ENCODE assay signal across 27 cellular contexts in the genomic region with DNA sequence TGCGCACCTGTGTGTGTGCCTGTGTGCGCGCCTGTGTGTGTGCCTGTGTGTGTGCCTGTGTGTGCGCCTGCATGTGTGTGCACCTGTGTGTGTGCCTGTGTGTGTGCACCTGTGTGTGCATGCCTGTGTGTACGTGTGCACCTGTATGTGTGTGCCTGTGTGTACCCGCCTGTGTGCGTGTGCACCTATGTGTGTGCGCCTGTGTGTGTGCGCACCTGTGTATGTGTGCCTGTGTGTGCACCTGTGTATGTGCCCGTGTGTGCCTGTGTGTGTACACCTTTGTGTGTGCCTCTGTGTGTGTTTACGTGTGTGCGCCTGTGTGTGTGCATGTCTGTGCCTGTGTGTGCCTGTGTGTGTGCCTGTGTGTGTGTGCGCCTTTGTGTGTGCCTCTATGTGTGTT. TPM values are rescaled to one million over a fixed set of nuclear protein-coding genes. Genes with fewer than 3 reads are reported as not detected.
"Had no signal": no experiment of that assay in that cellular context is flagged by ENCODE, and none has a peak within 500 bp of the region (broad histone marks: within the 10 kb centered on the region; RNA-seq: fewer than 3 reads in every experiment).

No MANE protein-coding gene starts in this region.

- DNase-seq: activated CD4-positive, alpha-beta T cell treated with anti-CD3 and anti-CD28 coated beads for 4 hours; activated CD8-positive, alpha-beta memory T cell treated with anti-CD3 and anti-CD28 coated beads, Interleukin-2, amount 50 U/mL, for 48 hours; activated CD8-positive, alpha-beta T cell treated with anti-CD3 and anti-CD28 coated beads for 36 hours; activated naive CD4-positive, alpha-beta T cell treated with anti-CD3 and anti-CD28 coated beads, Interleukin-2, amount 50 U/mL, for 16 hours; activated naive CD8-positive, alpha-beta T cell treated with anti-CD3 and anti-CD28 coated beads, Interleukin-2, amount 10 ng/mL, durations not matched to agents 7 days and 5 days; activated T-cell treated with anti-CD3 and anti-CD28 coated beads, Interleukin-2, amount 50 U/mL, for 1 hour; adrenal gland; anterior cingulate cortex; MG63; MV-4-11; NCI-H1092 treated with DMSO at 0.1 percent for 48 hours; NCI-H1417 treated with DMSO at 0.1 percent for 48 hours; NCI-H1694; NCI-H2029 treated with DMSO at 0.1 percent for 48 hours; NCI-H510A treated with DMSO at 0.1 percent for 48 hours; NCI-H69; NK-92 treated with Interleukin-12 subunit alpha and Interleukin-12 subunit beta, amount 100 ng/mL, for 24 hours; Peyer's patch; Right ventricle myocardium superior; SJCRH30; SK-N-SH; T-helper 1 cell had no signal

- H3K9me3 ChIP-seq: adrenal gland, breast epithelium, MG63, SJCRH30, SK-N-SH had no signal

- H3K36me3 ChIP-seq: adrenal gland, breast epithelium, MG63, Peyer's patch, SJCRH30 had no signal

- H3K4me1 Mint-ChIP-seq: activated naive CD8-positive, alpha-beta T cell treated with anti-CD3 and anti-CD28 coated beads, Interleukin-2, amount 10 ng/mL, durations not matched to agents 7 days and 5 days; central memory CD8-positive, alpha-beta T cell had no signal

- H3K36me3 Mint-ChIP-seq: activated naive CD8-positive, alpha-beta T cell treated with anti-CD3 and anti-CD28 coated beads, Interleukin-2, amount 10 ng/mL, durations not matched to agents 7 days and 5 days had no signal

- H3K27ac ChIP-seq: adrenal gland, breast epithelium, Peyer's patch, RWPE1, SJCRH30, VCaP had no signal

- H3K9ac ChIP-seq: SK-N-SH had no signal

- H3K4me1 ChIP-seq: adrenal gland, breast epithelium, Peyer's patch, SJCRH30 had no signal

- H3K27me3 ChIP-seq: adrenal gland, breast epithelium, MG63, Peyer's patch, SJCRH30 had no signal

- H3K27ac Mint-ChIP-seq: activated CD8-positive, alpha-beta T cell treated with anti-CD3 and anti-CD28 coated beads for 36 hours; activated naive CD8-positive, alpha-beta T cell treated with anti-CD3 and anti-CD28 coated beads, Interleukin-2, amount 10 ng/mL, durations not matched to agents 7 days and 5 days had no signal

- H3K4me3 Mint-ChIP-seq: activated CD8-positive, alpha-beta T cell treated with anti-CD3 and anti-CD28 coated beads for 36 hours; activated naive CD8-positive, alpha-beta T cell treated with anti-CD3 and anti-CD28 coated beads, Interleukin-2, amount 10 ng/mL, durations not matched to agents 7 days and 5 days; central memory CD8-positive, alpha-beta T cell had no signal

- ATAC-seq: activated CD4-positive, CD25-positive, alpha-beta regulatory T cell treated with anti-CD3 and anti-CD28 coated beads, Interleukin-2, amount 50 U/mL, for 24 hours; activated CD8-positive, alpha-beta T cell treated with anti-CD3 and anti-CD28 coated beads for 36 hours had no signal

- H3K4me2 ChIP-seq: SK-N-SH had no signal

- H3K4me3 ChIP-seq: adrenal gland, breast epithelium, MG63, Peyer's patch, SJCRH30 had no signal

RNA-seq across cellular contexts. Expression of gene ZFP42, which starts 33.5 kb away (rescaled TPM):
- total RNA-seq: activated CD8-positive, alpha-beta T cell treated with anti-CD3 and anti-CD28 coated beads for 36 hours; activated naive CD8-positive, alpha-beta T cell treated with anti-CD3 and anti-CD28 coated beads, Interleukin-2, amount 10 ng/mL, durations not matched to agents 7 days and 5 days; breast epithelium; Peyer's patch; Right ventricle myocardium superior; SJCRH30 had no signal
- polyA plus RNA-seq: adrenal gland, SK-N-SH had no signal
